In the genomic region with DNA sequence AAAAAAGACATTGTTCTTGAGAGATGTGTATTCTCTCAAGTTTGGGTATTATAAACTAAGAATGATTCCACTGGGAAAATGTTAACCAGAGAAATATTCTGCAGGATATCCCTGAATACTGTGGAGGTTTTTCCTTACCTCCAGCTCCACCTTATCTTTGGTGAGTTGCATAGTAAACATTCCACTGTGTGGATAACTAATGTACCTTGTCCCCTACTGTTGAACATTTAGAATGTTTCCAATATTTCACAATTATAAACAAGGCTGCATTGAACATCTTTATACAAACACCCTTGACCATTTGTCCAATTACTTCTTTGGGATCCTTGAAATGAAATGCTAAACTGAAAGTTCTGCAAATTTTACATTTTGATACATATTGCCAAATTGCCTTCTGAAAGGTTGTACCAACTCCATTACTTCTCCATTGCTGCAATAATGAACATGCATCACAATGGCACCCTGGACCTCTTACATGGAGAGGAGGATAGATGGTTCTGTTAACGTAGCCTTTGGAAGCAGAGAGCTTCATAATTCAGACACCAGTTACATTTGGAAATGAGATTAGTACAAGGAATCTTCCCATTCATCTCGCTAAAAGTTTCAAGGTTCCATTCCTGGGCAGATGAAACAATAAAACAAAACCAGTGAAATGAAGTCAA, we compare ENCODE assay signal across 1 cellular context.
A peak's percentile ranks its signal among the peaks of the same experiment; 100 is the strongest.
TF ChIP-seq lines count a peak whose summit lies in the region.

No MANE protein-coding gene starts in this region.

TF ChIP-seq in HepG2, 621 proteins besides CTCF, POLR2A, EP300 and RAD21 (continued from another document and continues in another):
- TF ChIP-seq ZGPAT (CRISPR knock-in tag; IDR thresholded peaks at IDR 0.05) (peak; percentile 91), HOXA5 (CRISPR knock-in tag; IDR thresholded peaks at IDR 0.05) (peak; percentile 86; the same call in 1 of the 2 replicates), ZNF17 (CRISPR knock-in tag; IDR thresholded peaks at IDR 0.05) (no peak), ZNF672 (CRISPR knock-in tag; IDR thresholded peaks at IDR 0.05) (no peak), GATAD1 (CRISPR knock-in tag; IDR thresholded peaks at IDR 0.05) (0 out of 2 replicates have a peak, but pooled peaks have one; percentile 37), ATF4 (CRISPR knock-in tag; IDR thresholded peaks at IDR 0.05) (peak in 1 of 2 experiments; percentile 49; a peak in 1 of 4 replicates), PCBP1 (IDR thresholded peaks at IDR 0.05; ENCODE audit: borderline replicate concordance, low read depth, low read length) (no peak), POGK (CRISPR knock-in tag; conservative IDR thresholded peaks at IDR 0.05) (no peak; the same call in 1 of the 2 replicates), RBM39 (IDR thresholded peaks at IDR 0.05; ENCODE audit: low read depth, low read length, poor library complexity, severe bottlenecking) (no peak), THAP7 (CRISPR knock-in tag; IDR thresholded peaks at IDR 0.05) (no peak), ZNF232 (CRISPR knock-in tag; IDR thresholded peaks at IDR 0.05; ENCODE audit: borderline replicate concordance) (0 out of 2 replicates have a peak, but pooled peaks have one; percentile 44), GATAD2A (CRISPR knock-in tag; IDR thresholded peaks at IDR 0.05) (peak; percentile 96), ZNF274 (CRISPR knock-in tag; IDR thresholded peaks at IDR 0.05) (no peak), ZNF263 (CRISPR knock-in tag; IDR thresholded peaks at IDR 0.05) (no peak), SOX13 (IDR thresholded peaks at IDR 0.05) (no peak; the same call in 1 of the 2 replicates), SOX13 (CRISPR knock-in tag; conservative IDR thresholded peaks at IDR 0.05 in 1 of 2, IDR thresholded peaks at IDR 0.05 in 1 of 2) (peak in 1 of 2 experiments; percentile 89; a peak in 2 of 4 replicates), KAT2B (IDR thresholded peaks at IDR 0.05; ENCODE audit: borderline replicate concordance, low read depth, low read length) (no peak), TRIM24 (CRISPR knock-in tag; IDR thresholded peaks at IDR 0.05) (peak; percentile 92), BCL6 (CRISPR knock-in tag; IDR thresholded peaks at IDR 0.05) (peak; percentile 77), ZNF337 (CRISPR knock-in tag; IDR thresholded peaks at IDR 0.05; ENCODE audit: borderline replicate concordance, low read depth) (no peak), TSC22D2 (CRISPR knock-in tag; IDR thresholded peaks at IDR 0.05; ENCODE audit: borderline replicate concordance) (peak; percentile 54; the same call in 1 of the 2 replicates), ERF (CRISPR knock-in tag; IDR thresholded peaks at IDR 0.05) (peak; percentile 52; the same call in 1 of the 2 replicates), ZNF180 (CRISPR knock-in tag; IDR thresholded peaks at IDR 0.05; ENCODE audit: borderline replicate concordance, low read depth) (no peak), ZNF792 (CRISPR knock-in tag; IDR thresholded peaks at IDR 0.05) (no peak; the same call in 1 of the 2 replicates), CBX2 (IDR thresholded peaks at IDR 0.05; ENCODE audit: low read depth, low read length) (no peak), CBX2 (CRISPR knock-in tag; IDR thresholded peaks at IDR 0.05; ENCODE audit: low read depth) (no peak), PLRG1 (conservative IDR thresholded peaks at IDR 0.05) (no peak), CREM (IDR thresholded peaks at IDR 0.05) (peak; percentile 74; the same call in 1 of the 2 replicates), CREM (CRISPR knock-in tag; IDR thresholded peaks at IDR 0.05) (no peak), ZFP90 (CRISPR knock-in tag; IDR thresholded peaks at IDR 0.05; ENCODE audit: borderline replicate concordance) (0 out of 2 replicates have a peak, but pooled peaks have one; percentile 43), ZSCAN29 (CRISPR knock-in tag; conservative IDR thresholded peaks at IDR 0.05) (no peak; the same call in 1 of the 2 replicates), ZNF570 (CRISPR knock-in tag; IDR thresholded peaks at IDR 0.05; ENCODE audit: borderline replicate concordance) (no peak), TOE1 (CRISPR knock-in tag; IDR thresholded peaks at IDR 0.05) (0 out of 2 replicates have a peak, but pooled peaks have one; percentile 35), NFE2L1 (CRISPR knock-in tag; IDR thresholded peaks at IDR 0.05; ENCODE audit: borderline replicate concordance) (no peak), HOXA7 (CRISPR knock-in tag; IDR thresholded peaks at IDR 0.05) (no peak), TAF15 (IDR thresholded peaks at IDR 0.05; ENCODE audit: low read depth, low read length, poor library complexity, severe bottlenecking) (no peak), BCLAF1 (IDR thresholded peaks at IDR 0.05) (no peak), TCF12 (IDR thresholded peaks at IDR 0.05) (no peak), TCF12 (CRISPR knock-in tag; IDR thresholded peaks at IDR 0.05) (no peak), ZMYM4 (CRISPR knock-in tag; IDR thresholded peaks at IDR 0.05) (peak; percentile 53), ZNF839 (CRISPR knock-in tag; IDR thresholded peaks at IDR 0.05; ENCODE audit: borderline replicate concordance) (no peak), ZNF101 (CRISPR knock-in tag; IDR thresholded peaks at IDR 0.05; ENCODE audit: borderline replicate concordance, low read depth) (no peak; the same call in 1 of the 2 replicates), ZNF460 (CRISPR knock-in tag; IDR thresholded peaks at IDR 0.05; ENCODE audit: borderline replicate concordance) (no peak), FOXP1 (IDR thresholded peaks at IDR 0.05) (peak; percentile 94), FOXP1 (CRISPR knock-in tag; IDR thresholded peaks at IDR 0.05) (peak; percentile 98), ZNF614 (CRISPR knock-in tag; IDR thresholded peaks at IDR 0.05; ENCODE audit: borderline replicate concordance) (peak; percentile 85), ZNF557 (CRISPR knock-in tag; IDR thresholded peaks at IDR 0.05) (no peak), ZBTB7B (CRISPR knock-in tag; IDR thresholded peaks at IDR 0.05) (no peak), RXRB (CRISPR knock-in tag; IDR thresholded peaks at IDR 0.05; ENCODE audit: borderline replicate concordance) (peak; percentile 79), ZNF547 (CRISPR knock-in tag; IDR thresholded peaks at IDR 0.05) (no peak), SP4 (CRISPR knock-in tag; IDR thresholded peaks at IDR 0.05) (no peak)
- TF ChIP-seq, protein P1, sequence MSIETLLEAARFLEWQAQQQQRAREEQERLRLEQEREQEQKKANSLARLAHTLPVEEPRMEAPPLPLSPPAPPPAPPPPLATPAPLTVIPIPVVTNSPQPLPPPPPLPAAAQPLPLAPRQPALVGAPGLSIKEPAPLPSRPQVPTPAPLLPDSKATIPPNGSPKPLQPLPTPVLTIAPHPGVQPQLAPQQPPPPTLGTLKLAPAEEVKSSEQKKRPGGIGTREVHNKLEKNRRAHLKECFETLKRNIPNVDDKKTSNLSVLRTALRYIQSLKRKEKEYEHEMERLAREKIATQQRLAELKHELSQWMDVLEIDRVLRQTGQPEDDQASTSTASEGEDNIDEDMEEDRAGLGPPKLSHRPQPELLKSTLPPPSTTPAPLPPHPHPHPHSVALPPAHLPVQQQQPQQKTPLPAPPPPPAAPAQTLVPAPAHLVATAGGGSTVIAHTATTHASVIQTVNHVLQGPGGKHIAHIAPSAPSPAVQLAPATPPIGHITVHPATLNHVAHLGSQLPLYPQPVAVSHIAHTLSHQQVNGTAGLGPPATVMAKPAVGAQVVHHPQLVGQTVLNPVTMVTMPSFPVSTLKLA (IDR thresholded peaks at IDR 0.05), result no peak
- TF ChIP-seq, protein P2, sequence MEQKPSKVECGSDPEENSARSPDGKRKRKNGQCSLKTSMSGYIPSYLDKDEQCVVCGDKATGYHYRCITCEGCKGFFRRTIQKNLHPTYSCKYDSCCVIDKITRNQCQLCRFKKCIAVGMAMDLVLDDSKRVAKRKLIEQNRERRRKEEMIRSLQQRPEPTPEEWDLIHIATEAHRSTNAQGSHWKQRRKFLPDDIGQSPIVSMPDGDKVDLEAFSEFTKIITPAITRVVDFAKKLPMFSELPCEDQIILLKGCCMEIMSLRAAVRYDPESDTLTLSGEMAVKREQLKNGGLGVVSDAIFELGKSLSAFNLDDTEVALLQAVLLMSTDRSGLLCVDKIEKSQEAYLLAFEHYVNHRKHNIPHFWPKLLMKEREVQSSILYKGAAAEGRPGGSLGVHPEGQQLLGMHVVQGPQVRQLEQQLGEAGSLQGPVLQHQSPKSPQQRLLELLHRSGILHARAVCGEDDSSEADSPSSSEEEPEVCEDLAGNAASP (CRISPR knock-in tag; IDR thresholded peaks at IDR 0.05; ENCODE audit: borderline replicate concordance), result peak; percentile 67
- TF ChIP-seq, protein P3, sequence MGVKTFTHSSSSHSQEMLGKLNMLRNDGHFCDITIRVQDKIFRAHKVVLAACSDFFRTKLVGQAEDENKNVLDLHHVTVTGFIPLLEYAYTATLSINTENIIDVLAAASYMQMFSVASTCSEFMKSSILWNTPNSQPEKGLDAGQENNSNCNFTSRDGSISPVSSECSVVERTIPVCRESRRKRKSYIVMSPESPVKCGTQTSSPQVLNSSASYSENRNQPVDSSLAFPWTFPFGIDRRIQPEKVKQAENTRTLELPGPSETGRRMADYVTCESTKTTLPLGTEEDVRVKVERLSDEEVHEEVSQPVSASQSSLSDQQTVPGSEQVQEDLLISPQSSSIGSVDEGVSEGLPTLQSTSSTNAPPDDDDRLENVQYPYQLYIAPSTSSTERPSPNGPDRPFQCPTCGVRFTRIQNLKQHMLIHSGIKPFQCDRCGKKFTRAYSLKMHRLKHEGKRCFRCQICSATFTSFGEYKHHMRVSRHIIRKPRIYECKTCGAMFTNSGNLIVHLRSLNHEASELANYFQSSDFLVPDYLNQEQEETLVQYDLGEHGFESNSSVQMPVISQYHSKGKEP (CRISPR knock-in tag; IDR thresholded peaks at IDR 0.05), result no peak
- TF ChIP-seq, protein P4, sequence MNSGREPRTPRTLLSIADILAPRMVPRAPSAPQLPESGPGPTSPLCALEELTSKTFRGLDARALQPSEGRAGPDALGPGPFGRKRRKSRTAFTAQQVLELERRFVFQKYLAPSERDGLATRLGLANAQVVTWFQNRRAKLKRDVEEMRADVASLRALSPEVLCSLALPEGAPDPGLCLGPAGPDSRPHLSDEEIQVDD (CRISPR knock-in tag; IDR thresholded peaks at IDR 0.05; ENCODE audit: borderline replicate concordance), result no peak
